Comparison of ENCODE assay signal across 12 cellular contexts in genomic region chr2:68907232-68907922, GRCh38. TPM values are rescaled to one million over a fixed set of nuclear protein-coding genes. Genes with fewer than 3 reads are reported as not detected.
DNase-seq lines count a peak whose midpoint lies in the region; ATAC-seq, FAIRE-seq and TF ChIP-seq lines count a peak whose summit lies in the region.
"Had no signal": no experiment of that assay in that cellular context is flagged by ENCODE, and none has a peak within 500 bp of the region (broad histone marks: within the 10 kb centered on the region; RNA-seq: fewer than 3 reads in every experiment).

No MANE protein-coding gene starts in this region.

- H3K4me1 Mint-ChIP-seq in T-helper 1 cell treated with Interleukin-12 subunit alpha and Interleukin-12 subunit beta and Interleukin-4 antibody, amounts not matched to agents 30 μg/mL and 1 μg/mL, for 36 hours (ENCODE audit: low read depth), result peaks cover 33% of the 10 kb centered on the region
- peaks cover 7% of the 10 kb centered on the region for H3K4me1 Mint-ChIP-seq in chondrocyte (ENCODE audit: low read depth)

- peaks cover 18% of the 10 kb centered on the region for H3K36me3 Mint-ChIP-seq in T-helper 1 cell treated with Interleukin-12 subunit alpha and Interleukin-12 subunit beta and Interleukin-4 antibody, amounts not matched to agents 30 μg/mL and 1 μg/mL, for 36 hours (ENCODE audit: low read depth)
- peaks cover 0 to 5% of the 10 kb centered on the region in 2 donors for H3K36me3 Mint-ChIP-seq in activated naive CD4-positive, alpha-beta T cell treated with anti-CD3 and anti-CD28 coated beads, Interleukin-2, amount 50 U/mL, for 72 hours
- H3K36me3 Mint-ChIP-seq in chondrocyte (ENCODE audit: low read depth), result peaks cover 7% of the 10 kb centered on the region

- H3K36me3 ChIP-seq in KOPT-K1 (ENCODE audit: insufficient read depth, low read length) (no peaks in the 10 kb centered on the region; the same call in 1 of the 2 replicates), neutrophil (no peaks in the 10 kb centered on the region)

- H3K27ac ChIP-seq in KOPT-K1 (ENCODE audit: low read depth, low read length, poor library complexity, severe bottlenecking), result peak overlapping the region; percentile 96
- H3K27ac ChIP-seq in neutrophil, result peak overlapping the region; percentile 79

- H3K4me3 ChIP-seq in neutrophil (ENCODE audit: low read depth in 1 of 2, low read length in 1 of 2), result no peak overlapping the region

- H3K4me3 Mint-ChIP-seq in T-helper 1 cell treated with Interleukin-12 subunit alpha and Interleukin-12 subunit beta and Interleukin-4 antibody, amounts not matched to agents 30 μg/mL and 1 μg/mL, for 36 hours, result peak overlapping the region; percentile 43
- H3K4me3 Mint-ChIP-seq in chondrocyte (ENCODE audit: unreplicated experiment), result no peak overlapping the region

- FAIRE-seq in frontal cortex (lab: Jason Lieb, UNC), result no peak
- FAIRE-seq: TTC549 had no signal

- peak; percentile 23 to 27 for ATAC-seq in activated naive CD4-positive, alpha-beta T cell treated with anti-CD3 and anti-CD28 coated beads, Interleukin-2, amount 50 U/mL, for 72 hours

- peaks cover 21 to 29% of the 10 kb centered on the region in 2 experiments for H3K4me1 ChIP-seq in neutrophil (ENCODE audit: control insufficient read depth in 1 of 2, insufficient read depth in 1 of 2, low read depth in 1 of 2, low read length in 1 of 2)

- no peaks in the 10 kb centered on the region for H3K27me3 Mint-ChIP-seq in T-helper 1 cell treated with Interleukin-12 subunit alpha and Interleukin-12 subunit beta and Interleukin-4 antibody, amounts not matched to agents 30 μg/mL and 1 μg/mL, for 36 hours (ENCODE audit: low read depth)
- H3K27me3 Mint-ChIP-seq in chondrocyte (ENCODE audit: low read depth), result peaks cover 3% of the 10 kb centered on the region

- peaks cover 4% of the 10 kb centered on the region for H3K9me3 ChIP-seq in KOPT-K1 (ENCODE audit: insufficient read depth, low read length, poor library complexity, severe bottlenecking)
- no peaks in the 10 kb centered on the region for H3K9me3 ChIP-seq in neutrophil

- H3K27ac Mint-ChIP-seq in T-helper 1 cell treated with Interleukin-12 subunit alpha and Interleukin-12 subunit beta and Interleukin-4 antibody, amounts not matched to agents 30 μg/mL and 1 μg/mL, for 36 hours, result peak overlapping the region; percentile 89
- H3K27ac Mint-ChIP-seq in activated naive CD4-positive, alpha-beta T cell treated with anti-CD3 and anti-CD28 coated beads, Interleukin-2, amount 50 U/mL, for 72 hours, result peak overlapping the region; percentile 92 to 97
- no peak overlapping the region for H3K27ac Mint-ChIP-seq in chondrocyte (ENCODE audit: unreplicated experiment)

- no peak for DNase-seq in T-helper 1 cell
- DNase-seq in activated naive CD4-positive, alpha-beta T cell treated with anti-CD3 and anti-CD28 coated beads, Interleukin-2, amount 50 U/mL, for 72 hours (ENCODE audit: low spot score in 2 of 2), result no peak
- DNase-seq in chondrocyte (ENCODE audit: low spot score), result no peak
- DNase-seq in frontal cortex (ENCODE audit: low spot score in 2 of 2), result no peak
- DNase-seq in putamen (ENCODE audit: low spot score), result no peak
- DNase-seq: ACHN, aorta had no signal

- TF ChIP-seq CTCF in neutrophil (IDR thresholded peaks at IDR 0.05) (no peak), chondrocyte (IDR thresholded peaks at IDR 0.05) (no peak)

- no peaks in the 10 kb centered on the region for H3K27me3 ChIP-seq in neutrophil

- H3K9me3 Mint-ChIP-seq in T-helper 1 cell treated with Interleukin-12 subunit alpha and Interleukin-12 subunit beta and Interleukin-4 antibody, amounts not matched to agents 30 μg/mL and 1 μg/mL, for 36 hours, result peaks cover 20% of the 10 kb centered on the region
- H3K9me3 Mint-ChIP-seq in activated naive CD4-positive, alpha-beta T cell treated with anti-CD3 and anti-CD28 coated beads, Interleukin-2, amount 50 U/mL, for 72 hours, result no peaks in the 10 kb centered on the region
- H3K9me3 Mint-ChIP-seq in chondrocyte (ENCODE audit: low read depth), result peaks cover 16% of the 10 kb centered on the region

RNA-seq across cellular contexts. Expression of gene BMP10, which starts 36.2 kb away (rescaled TPM):
- total RNA-seq in activated naive CD4-positive, alpha-beta T cell treated with anti-CD3 and anti-CD28 coated beads, Interleukin-2, amount 50 U/mL, for 72 hours, result not detected
- total RNA-seq in chondrocyte (not detected in 3 replicates), frontal cortex (not detected)
- total RNA-seq: aorta, HT-29 had no signal

RNA-seq across cellular contexts. Expression of gene GKN2, which starts 45.3 kb away (rescaled TPM):
- not detected for total RNA-seq in activated naive CD4-positive, alpha-beta T cell treated with anti-CD3 and anti-CD28 coated beads, Interleukin-2, amount 50 U/mL, for 72 hours
- total RNA-seq in chondrocyte (not detected in 3 replicates), frontal cortex (not detected)
- total RNA-seq: aorta, HT-29 had no signal
